ENCODE assay signal across 19 cellular contexts in genomic region chr6:4491501-4492260, GRCh38.
DNase-seq lines count a peak whose midpoint lies in the region; ATAC-seq and TF ChIP-seq lines count a peak whose summit lies in the region.
"Had no signal": no experiment of that assay in that cellular context is flagged by ENCODE, and none has a peak within 500 bp of the region (broad histone marks: within the 10 kb centered on the region; RNA-seq: fewer than 3 reads in every experiment).

No MANE protein-coding gene starts in this region.

- H3K4me1 ChIP-seq in SJCRH30 = peaks cover 8% of the 10 kb centered on the region
- H3K4me1 ChIP-seq in CD8-positive, alpha-beta T cell (ENCODE audit: insufficient read depth, low read length) = no peaks in the 10 kb centered on the region
- H3K4me1 ChIP-seq: uterus had no signal

- H3K27me3 Mint-ChIP-seq in mesothelial cell of epicardium (ENCODE audit: low read depth) = no peaks in the 10 kb centered on the region
- peaks cover 3% of the 10 kb centered on the region for H3K27me3 Mint-ChIP-seq in CD8-positive, alpha-beta T cell (ENCODE audit: low read depth)

- DNase-seq in EH (ENCODE audit: low read depth) (peak; percentile 6), SJCRH30 (peak; percentile 11 to 36), mesothelial cell of epicardium (ENCODE audit: low spot score in 2 of 2, unreplicated experiment in 2 of 2) (no peak), OCI-M2 (lab: John Stamatoyannopoulos, UW; ENCODE audit: unreplicated experiment) (no peak), MV-4-11 (lab: John Stamatoyannopoulos, UW) (no peak)
- no peak for DNase-seq in CD8-positive, alpha-beta T cell
- DNase-seq: activated B cell treated with CpG ODN at 0.5 μM for 24 hours; CD8-positive, alpha-beta memory T cell; NCI-H1930; NCI-H510A treated with DMSO at 0.1 percent for 48 hours; right cardiac atrium; Right ventricle myocardium superior; T-helper 2 cell; uterus had no signal

- H3K4me3 ChIP-seq in SJCRH30 = no peak overlapping the region
- H3K4me3 ChIP-seq in CD8-positive, alpha-beta T cell (ENCODE audit: low read depth, low read length) = no peak overlapping the region
- H3K4me3 ChIP-seq: uterus had no signal

- no peaks in the 10 kb centered on the region for H3K36me3 ChIP-seq in SJCRH30
- no peaks in the 10 kb centered on the region for H3K36me3 ChIP-seq in CD8-positive, alpha-beta T cell (ENCODE audit: insufficient read depth, low read length)
- H3K36me3 ChIP-seq: uterus had no signal

- ATAC-seq in esophagus mucosa = peak; percentile 88
- no peak for ATAC-seq in HG02938 (IDR thresholded peaks at IDR 0.05; ENCODE audit: unreplicated experiment)
- ATAC-seq in CD8-positive, alpha-beta T cell = no peak
- ATAC-seq: activated T-helper 17 cell treated with anti-CD3 and anti-CD28 coated beads, Interleukin-2, amount 50 U/mL, for 72 hours; right cardiac atrium had no signal

- CTCF ChIA-PET in CD8-positive, alpha-beta T cell (lab: Charles Lee) = no interaction called here

- H3K4me1 Mint-ChIP-seq in mesothelial cell of epicardium = peaks cover 42% of the 10 kb centered on the region
- H3K4me1 Mint-ChIP-seq in CD8-positive, alpha-beta T cell (ENCODE audit: low read depth) = no peaks in the 10 kb centered on the region
- H3K4me1 Mint-ChIP-seq: activated B cell treated with CpG ODN at 0.5 μM for 24 hours; activated T-helper 17 cell treated with anti-CD3 and anti-CD28 coated beads, Interleukin-2, amount 50 U/mL, for 72 hours; memory B cell; neural crest cell had no signal

- H3K9me3 ChIP-seq in SJCRH30 (replicated peaks) = no peaks in the 10 kb centered on the region
- H3K9me3 ChIP-seq in CD8-positive, alpha-beta T cell (ENCODE audit: low read length) = no peaks in the 10 kb centered on the region

- intact Hi-C loops in CD8-positive, alpha-beta T cell (cut with DNase I, micrococcal nuclease) = no loop called here

- H3K27ac Mint-ChIP-seq in mesothelial cell of epicardium = peak overlapping the region; percentile 66
- no peak overlapping the region for H3K27ac Mint-ChIP-seq in CD8-positive, alpha-beta T cell
- H3K27ac Mint-ChIP-seq: activated B cell treated with CpG ODN at 0.5 μM for 24 hours; activated T-helper 17 cell treated with anti-CD3 and anti-CD28 coated beads, Interleukin-2, amount 50 U/mL, for 72 hours; CD8-positive, alpha-beta memory T cell; memory B cell had no signal

- no peaks in the 10 kb centered on the region for H3K27me3 ChIP-seq in SJCRH30
- H3K27me3 ChIP-seq in CD8-positive, alpha-beta T cell (ENCODE audit: insufficient read depth, low read length) = no peaks in the 10 kb centered on the region
- H3K27me3 ChIP-seq: uterus had no signal

- POLR2A ChIA-PET in CD8-positive, alpha-beta T cell (lab: Charles Lee) = no interaction called here

- peak overlapping the region; percentile 60 for H3K27ac ChIP-seq in SJCRH30
- H3K27ac ChIP-seq in CD8-positive, alpha-beta T cell (ENCODE audit: low read depth, low read length) = no peak overlapping the region
- H3K27ac ChIP-seq: uterus had no signal

- peaks cover 22% of the 10 kb centered on the region for H3K36me3 Mint-ChIP-seq in mesothelial cell of epicardium
- no peaks in the 10 kb centered on the region for H3K36me3 Mint-ChIP-seq in CD8-positive, alpha-beta T cell

- peaks cover 24% of the 10 kb centered on the region for H3K9me3 Mint-ChIP-seq in mesothelial cell of epicardium
- peaks cover 7% of the 10 kb centered on the region for H3K9me3 Mint-ChIP-seq in CD8-positive, alpha-beta T cell

- no peak overlapping the region for H3K4me3 Mint-ChIP-seq in mesothelial cell of epicardium
- H3K4me3 Mint-ChIP-seq in CD8-positive, alpha-beta T cell = no peak overlapping the region
- H3K4me3 Mint-ChIP-seq: activated B cell treated with CpG ODN at 0.5 μM for 24 hours; activated T-helper 17 cell treated with anti-CD3 and anti-CD28 coated beads, Interleukin-2, amount 50 U/mL, for 72 hours; CD8-positive, alpha-beta memory T cell; memory B cell; neural crest cell had no signal

- no peak for TF ChIP-seq CTCF in mesothelial cell of epicardium (IDR thresholded peaks at IDR 0.05; ENCODE audit: unreplicated experiment)
- no peak for TF ChIP-seq CTCF in CD8-positive, alpha-beta T cell (IDR thresholded peaks at IDR 0.05)

Comparison
In these comparisons a context has a peak if more than half of its experiments do, and no peak if none do; other contexts are left out.
1. DNase-seq: peak in EH (single experiment) and SJCRH30 (2 of 2); none in mesothelial cell of epicardium (0 of 2), CD8-positive, alpha-beta T cell (0 of 7), OCI-M2 (single experiment) and MV-4-11 (single experiment).